In the genomic region with DNA sequence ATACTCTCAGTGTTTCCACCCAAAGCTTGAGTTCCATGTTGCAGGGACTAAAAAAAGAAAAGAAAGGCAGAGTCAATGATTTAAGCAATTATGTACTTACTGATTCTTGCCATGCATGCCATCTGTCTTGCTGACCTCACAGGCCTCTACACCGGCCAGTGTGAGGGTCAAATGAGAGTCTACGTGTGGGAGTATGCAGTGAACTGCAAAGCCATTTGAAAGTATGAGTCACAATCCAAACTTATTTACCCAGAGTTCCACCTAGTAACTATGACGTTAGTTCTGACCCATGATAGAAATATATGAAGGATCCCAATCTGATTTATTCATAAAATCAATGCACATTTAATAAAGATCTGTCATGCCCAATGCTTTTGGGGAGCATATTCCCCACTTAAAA, we compare ENCODE assay signal across 10 cellular contexts. TPM values are rescaled to one million over a fixed set of nuclear protein-coding genes. Genes with fewer than 3 reads are reported as not detected.
DNase-seq lines count a peak whose midpoint lies in the region; ATAC-seq and TF ChIP-seq lines count a peak whose summit lies in the region.
"Had no signal": no experiment of that assay in that cellular context is flagged by ENCODE, and none has a peak within 500 bp of the region (broad histone marks: within the 10 kb centered on the region; RNA-seq: fewer than 3 reads in every experiment).

No MANE protein-coding gene starts in this region.

- H3K27me3 Mint-ChIP-seq in glutamatergic neuron (ENCODE audit: unreplicated experiment): no peaks in the 10 kb centered on the region

- no peaks in the 10 kb centered on the region for H3K9me3 Mint-ChIP-seq in glutamatergic neuron (ENCODE audit: unreplicated experiment)

- DNase-seq in skeletal muscle cell (ENCODE audit: low read depth): peak; percentile 61
- no peak for DNase-seq in glutamatergic neuron
- DNase-seq in T1000 (lab: John Stamatoyannopoulos, UW): no peak
- no peak for DNase-seq in hepatocyte (ENCODE audit: low spot score)
- DNase-seq: NCI-H187, nucleus accumbens had no signal

- H3K4me3 ChIP-seq in skeletal muscle cell (ENCODE audit: low read depth, low read length): no peak overlapping the region
- no peak overlapping the region for H3K4me3 ChIP-seq in hepatocyte

- H3K27me3 ChIP-seq in hepatocyte: no peaks in the 10 kb centered on the region

- H3K9me3 ChIP-seq in hepatocyte (ENCODE audit: low read depth): no peaks in the 10 kb centered on the region

- H3K4me1 ChIP-seq in hepatocyte (ENCODE audit: insufficient read depth): peaks cover 4% of the 10 kb centered on the region

- no peaks in the 10 kb centered on the region for H3K79me2 ChIP-seq in hepatocyte

- TF ChIP-seq CTCF in glutamatergic neuron (IDR thresholded peaks at IDR 0.05; ENCODE audit: partially characterized antibody, unreplicated experiment): no peak
- no peak for TF ChIP-seq CTCF in hepatocyte (IDR thresholded peaks at IDR 0.05; ENCODE audit: poor library complexity)

- no peak overlapping the region for H3K4me3 Mint-ChIP-seq in glutamatergic neuron (ENCODE audit: unreplicated experiment)

- no peak overlapping the region for H2AFZ ChIP-seq in hepatocyte

- H3K4me1 Mint-ChIP-seq in glutamatergic neuron (ENCODE audit: low read depth, unreplicated experiment): peaks cover 5% of the 10 kb centered on the region

- no peak overlapping the region for H3K27ac Mint-ChIP-seq in glutamatergic neuron (ENCODE audit: unreplicated experiment)

- no peaks in the 10 kb centered on the region for H3K36me3 Mint-ChIP-seq in glutamatergic neuron (ENCODE audit: unreplicated experiment)

- H3K27ac ChIP-seq in hepatocyte: no peak overlapping the region

- no peak overlapping the region for H3K4me2 ChIP-seq in hepatocyte

- ATAC-seq in GM18858 (IDR thresholded peaks at IDR 0.05; ENCODE audit: unreplicated experiment): peak; percentile 73
- peak; percentile 68 for ATAC-seq in HG03045 (IDR thresholded peaks at IDR 0.05; ENCODE audit: unreplicated experiment)
- ATAC-seq in SK-N-SH treated with all-trans-retinoic acid at 6 μM for 48 hours: peak; percentile 19; the same call in 1 of the 3 replicates

- no peaks in the 10 kb centered on the region for H3K9me2 ChIP-seq in hepatocyte (replicated peaks; ENCODE audit: insufficient read depth)

- 52% methylated on average over 3 of the region's 3 CpGs for WGBS in hepatocyte (ENCODE audit: low lambda C conversion rate, missing lambda C conversion rate)

- no peaks in the 10 kb centered on the region for H3K36me3 ChIP-seq in hepatocyte (replicated peaks; ENCODE audit: insufficient read depth, low read depth)

- H4K20me1 ChIP-seq in hepatocyte (ENCODE audit: insufficient read depth, poor library complexity, severe bottlenecking): no peaks in the 10 kb centered on the region

TF ChIP-seq in SK-N-SH treated with all-trans-retinoic acid at 6 μM for 48 hours, 23 proteins besides CTCF, POLR2A, EP300 and RAD21:
- TF ChIP-seq ESRRG (CRISPR knock-in tag; IDR thresholded peaks at IDR 0.05) (no peak), SNAI2 (CRISPR knock-in tag; IDR thresholded peaks at IDR 0.05) (no peak)
- TF ChIP-seq, protein P1, sequence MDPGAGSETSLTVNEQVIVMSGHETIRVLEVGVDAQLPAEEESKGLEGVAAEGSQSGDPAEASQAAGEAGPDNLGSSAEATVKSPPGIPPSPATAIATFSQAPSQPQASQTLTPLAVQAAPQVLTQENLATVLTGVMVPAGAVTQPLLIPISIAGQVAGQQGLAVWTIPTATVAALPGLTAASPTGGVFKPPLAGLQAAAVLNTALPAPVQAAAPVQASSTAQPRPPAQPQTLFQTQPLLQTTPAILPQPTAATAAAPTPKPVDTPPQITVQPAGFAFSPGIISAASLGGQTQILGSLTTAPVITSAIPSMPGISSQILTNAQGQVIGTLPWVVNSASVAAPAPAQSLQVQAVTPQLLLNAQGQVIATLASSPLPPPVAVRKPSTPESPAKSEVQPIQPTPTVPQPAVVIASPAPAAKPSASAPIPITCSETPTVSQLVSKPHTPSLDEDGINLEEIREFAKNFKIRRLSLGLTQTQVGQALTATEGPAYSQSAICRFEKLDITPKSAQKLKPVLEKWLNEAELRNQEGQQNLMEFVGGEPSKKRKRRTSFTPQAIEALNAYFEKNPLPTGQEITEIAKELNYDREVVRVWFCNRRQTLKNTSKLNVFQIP (CRISPR knock-in tag; IDR thresholded peaks at IDR 0.05; ENCODE audit: borderline replicate concordance, low read depth): no peak
- TF ChIP-seq, protein P2, sequence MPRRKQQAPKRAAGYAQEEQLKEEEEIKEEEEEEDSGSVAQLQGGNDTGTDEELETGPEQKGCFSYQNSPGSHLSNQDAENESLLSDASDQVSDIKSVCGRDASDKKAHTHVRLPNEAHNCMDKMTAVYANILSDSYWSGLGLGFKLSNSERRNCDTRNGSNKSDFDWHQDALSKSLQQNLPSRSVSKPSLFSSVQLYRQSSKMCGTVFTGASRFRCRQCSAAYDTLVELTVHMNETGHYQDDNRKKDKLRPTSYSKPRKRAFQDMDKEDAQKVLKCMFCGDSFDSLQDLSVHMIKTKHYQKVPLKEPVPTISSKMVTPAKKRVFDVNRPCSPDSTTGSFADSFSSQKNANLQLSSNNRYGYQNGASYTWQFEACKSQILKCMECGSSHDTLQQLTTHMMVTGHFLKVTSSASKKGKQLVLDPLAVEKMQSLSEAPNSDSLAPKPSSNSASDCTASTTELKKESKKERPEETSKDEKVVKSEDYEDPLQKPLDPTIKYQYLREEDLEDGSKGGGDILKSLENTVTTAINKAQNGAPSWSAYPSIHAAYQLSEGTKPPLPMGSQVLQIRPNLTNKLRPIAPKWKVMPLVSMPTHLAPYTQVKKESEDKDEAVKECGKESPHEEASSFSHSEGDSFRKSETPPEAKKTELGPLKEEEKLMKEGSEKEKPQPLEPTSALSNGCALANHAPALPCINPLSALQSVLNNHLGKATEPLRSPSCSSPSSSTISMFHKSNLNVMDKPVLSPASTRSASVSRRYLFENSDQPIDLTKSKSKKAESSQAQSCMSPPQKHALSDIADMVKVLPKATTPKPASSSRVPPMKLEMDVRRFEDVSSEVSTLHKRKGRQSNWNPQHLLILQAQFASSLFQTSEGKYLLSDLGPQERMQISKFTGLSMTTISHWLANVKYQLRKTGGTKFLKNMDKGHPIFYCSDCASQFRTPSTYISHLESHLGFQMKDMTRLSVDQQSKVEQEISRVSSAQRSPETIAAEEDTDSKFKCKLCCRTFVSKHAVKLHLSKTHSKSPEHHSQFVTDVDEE (CRISPR knock-in tag; IDR thresholded peaks at IDR 0.05): no peak

RNA-seq across cellular contexts. Expression of a gene that starts 26.5 kb away (rescaled TPM):
- total RNA-seq in glutamatergic neuron (ENCODE audit: unreplicated experiment): 3.3 TPM
- total RNA-seq in hepatocyte: 3.3 and 5.0 TPM in 2 replicates
- polyA plus RNA-seq in hepatocyte: 1.8 and 2.7 TPM in 2 replicates
- total RNA-seq: T-helper 1 cell treated with Interleukin-12 subunit alpha and Interleukin-12 subunit beta and Interleukin-4 antibody, amounts not matched to agents 30 ng/mL and 1 ng/mL, for 36 hours had no signal

Comparison
In these comparisons a context has a peak if more than half of its experiments do, and no peak if none do; other contexts are left out.
1. ATAC-seq: peak in every context shown above with its lines; median percentile 73 in GM18858; 68 in HG03045; 19 in SK-N-SH treated with all-trans-retinoic acid at 6 μM for 48 hours.